8 cellular contexts compared by ENCODE assay signal in the genomic region with DNA sequence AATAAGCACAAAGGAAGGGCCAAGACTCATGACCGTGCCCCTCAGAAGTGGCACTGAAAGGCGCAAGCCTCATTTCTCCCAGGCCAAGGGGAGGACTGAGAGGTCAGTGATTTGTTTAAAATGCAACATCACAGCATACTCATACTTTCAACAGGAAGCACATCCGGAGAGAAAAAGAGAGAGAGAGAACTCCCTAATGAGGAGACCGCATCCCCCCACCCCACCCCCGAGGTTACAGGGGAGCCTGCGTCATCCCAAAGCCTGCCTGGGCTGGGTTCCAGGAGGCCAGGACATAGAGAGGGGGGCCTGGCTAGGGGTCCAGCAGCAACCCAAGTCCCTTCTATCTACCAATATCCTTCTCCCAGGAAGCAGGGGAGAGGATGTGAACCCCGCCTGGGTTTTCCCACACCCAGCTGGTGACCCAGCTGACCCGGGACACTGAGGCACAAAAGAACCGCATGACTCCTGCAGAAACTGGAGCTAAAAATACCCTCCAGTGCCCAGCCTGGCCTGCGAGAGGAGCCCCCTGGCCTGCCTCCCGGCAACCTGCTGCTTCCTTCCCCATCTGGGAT. TPM values are rescaled to one million over a fixed set of nuclear protein-coding genes. Genes with fewer than 3 reads are reported as not detected.
DNase-seq lines count a peak whose midpoint lies in the region; ATAC-seq lines count a peak whose summit lies in the region.

No MANE protein-coding gene starts in this region.

- H3K27ac Mint-ChIP-seq in activated T-helper 17 cell treated with anti-CD3 and anti-CD28 coated beads, Interleukin-2, amount 50 U/mL, for 72 hours: peak overlapping the region; percentile 92

- peak overlapping the region; percentile 85 for H3K4me3 Mint-ChIP-seq in activated T-helper 17 cell treated with anti-CD3 and anti-CD28 coated beads, Interleukin-2, amount 50 U/mL, for 72 hours

- H3K27me3 Mint-ChIP-seq in activated T-helper 17 cell treated with anti-CD3 and anti-CD28 coated beads, Interleukin-2, amount 50 U/mL, for 72 hours: no peaks in the 10 kb centered on the region

- intact Hi-C loops in sciatic nerve (cut with DNase I): loop anchor here (10.0 kb wide), 1 partner anchor 69 kb away; no protein-coding TSS in a partner anchor

- ATAC-seq in activated T-helper 17 cell treated with anti-CD3 and anti-CD28 coated beads, Interleukin-2, amount 50 U/mL, for 72 hours (replicated peaks): peak; percentile 20
- ATAC-seq in sciatic nerve: peak; percentile 40
- no peak for ATAC-seq in HG03108 (IDR thresholded peaks at IDR 0.05; ENCODE audit: unreplicated experiment)

- peaks cover 47% of the 10 kb centered on the region for H3K4me1 Mint-ChIP-seq in activated T-helper 17 cell treated with anti-CD3 and anti-CD28 coated beads, Interleukin-2, amount 50 U/mL, for 72 hours

- peak; percentile 31 for DNase-seq in GOT3 (lab: John Stamatoyannopoulos, UW)
- peak; percentile 53 for DNase-seq in globus pallidus (ENCODE audit: low spot score)
- peak; percentile 81 for DNase-seq in sciatic nerve (ENCODE audit: low spot score)
- no peak for DNase-seq in NCI-H82 (lab: John Stamatoyannopoulos, UW)
- no peak for DNase-seq in NCI-H2196 treated with DMSO at 0.1 percent for 48 hours (lab: John Stamatoyannopoulos, UW; ENCODE audit: unreplicated experiment)
- DNase-seq in OCI-M1 (lab: John Stamatoyannopoulos, UW): no peak

- no peaks in the 10 kb centered on the region for H3K9me3 Mint-ChIP-seq in activated T-helper 17 cell treated with anti-CD3 and anti-CD28 coated beads, Interleukin-2, amount 50 U/mL, for 72 hours

- peaks cover 69% of the 10 kb centered on the region for H3K36me3 Mint-ChIP-seq in activated T-helper 17 cell treated with anti-CD3 and anti-CD28 coated beads, Interleukin-2, amount 50 U/mL, for 72 hours (ENCODE audit: low read depth)

RNA-seq across cellular contexts. Expression of a gene that starts 3.8 kb away (rescaled TPM):
- 100 to 1,000 TPM; 123 to 132 TPM for total RNA-seq in activated T-helper 17 cell treated with anti-CD3 and anti-CD28 coated beads, Interleukin-2, amount 50 U/mL, for 72 hours
- 184 TPM for total RNA-seq in sciatic nerve

RNA-seq across cellular contexts. Expression of a gene that starts 40.7 kb away (rescaled TPM):
- total RNA-seq in activated T-helper 17 cell treated with anti-CD3 and anti-CD28 coated beads, Interleukin-2, amount 50 U/mL, for 72 hours: 10 to 100 TPM; 31.5 to 36.5 TPM
- 72.7 TPM for total RNA-seq in sciatic nerve

Comparison
In these comparisons a context has a peak if more than half of its experiments do, and no peak if none do; other contexts are left out.
1. DNase-seq: peak in GOT3 (single experiment), globus pallidus (single experiment) and sciatic nerve (single experiment); none in NCI-H82 (single experiment), NCI-H2196 treated with DMSO at 0.1 percent for 48 hours (single experiment) and OCI-M1 (single experiment).